ENCODE assay signal across 13 cellular contexts in the genomic region with DNA sequence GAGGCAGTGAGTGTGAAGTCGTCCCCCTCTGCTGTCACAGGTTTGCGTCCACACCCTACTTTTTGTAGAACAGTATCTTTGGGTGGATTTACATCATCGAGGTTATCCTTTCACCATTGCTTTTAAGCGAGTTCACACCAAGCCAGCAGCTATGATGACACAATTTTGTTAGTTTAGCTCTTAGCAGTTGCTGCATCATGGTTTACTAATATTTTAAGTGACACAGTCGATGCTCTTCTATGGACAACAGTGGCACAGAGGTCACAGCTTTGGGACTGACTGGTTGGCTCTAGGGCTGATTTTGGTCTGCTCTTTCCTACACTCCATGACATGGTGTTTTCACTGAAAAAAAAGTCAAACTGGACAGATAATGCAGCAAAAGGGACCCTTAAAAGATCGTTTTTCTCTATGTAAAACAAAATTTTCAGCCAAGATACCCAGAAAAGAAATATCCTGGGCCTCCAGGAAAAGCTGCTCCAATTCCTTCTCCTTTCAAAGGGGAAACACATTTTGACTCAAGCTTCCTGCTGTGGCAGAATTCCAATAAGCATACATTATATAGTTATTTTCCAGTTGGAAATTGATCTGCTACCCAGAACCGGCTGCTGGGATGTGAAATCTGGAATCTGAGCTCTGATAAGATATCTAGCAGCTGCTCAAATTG.
DNase-seq lines count a peak whose midpoint lies in the region; ATAC-seq lines count a peak whose summit lies in the region.
"Had no signal": no experiment of that assay in that cellular context is flagged by ENCODE, and none has a peak within 500 bp of the region (broad histone marks: within the 10 kb centered on the region; RNA-seq: fewer than 3 reads in every experiment).

No MANE protein-coding gene starts in this region.

- peaks cover 3% of the 10 kb centered on the region for H3K4me1 Mint-ChIP-seq in activated naive CD8-positive, alpha-beta T cell treated with anti-CD3 and anti-CD28 coated beads, Interleukin-2, amount 50 U/mL, for 24 hours
- H3K4me1 Mint-ChIP-seq: activated naive CD8-positive, alpha-beta T cell treated with anti-CD3 and anti-CD28 coated beads, Interleukin-2, amount 10 ng/mL, durations not matched to agents 7 days and 5 days had no signal

- H3K27ac ChIP-seq in right cardiac atrium (ENCODE audit: low read length) (peak overlapping the region; percentile 58), temporal lobe (ENCODE audit: low read depth, low read length) (peak overlapping the region; percentile 58), SJCRH30 (no peak overlapping the region)

- peaks cover 71% of the 10 kb centered on the region for H3K36me3 ChIP-seq in SJCRH30

- peak overlapping the region; percentile 58 for H3K27ac Mint-ChIP-seq in activated naive CD8-positive, alpha-beta T cell treated with anti-CD3 and anti-CD28 coated beads, Interleukin-2, amount 50 U/mL, for 24 hours
- H3K27ac Mint-ChIP-seq: activated naive CD8-positive, alpha-beta T cell treated with anti-CD3 and anti-CD28 coated beads, Interleukin-2, amount 10 ng/mL, durations not matched to agents 7 days and 5 days had no signal

- H3K9me3 Mint-ChIP-seq in activated naive CD8-positive, alpha-beta T cell treated with anti-CD3 and anti-CD28 coated beads, Interleukin-2, amount 50 U/mL, for 24 hours: no peaks in the 10 kb centered on the region
- H3K9me3 Mint-ChIP-seq: activated naive CD8-positive, alpha-beta T cell treated with anti-CD3 and anti-CD28 coated beads, Interleukin-2, amount 10 ng/mL, durations not matched to agents 7 days and 5 days had no signal

- H3K27me3 ChIP-seq in right cardiac atrium (ENCODE audit: control insufficient read depth, insufficient read depth) (no peaks in the 10 kb centered on the region), SJCRH30 (no peaks in the 10 kb centered on the region)
- H3K27me3 ChIP-seq: transverse colon had no signal

- no peak for ATAC-seq in activated naive CD8-positive, alpha-beta T cell treated with anti-CD3 and anti-CD28 coated beads, Interleukin-2, amount 50 U/mL, for 24 hours
- ATAC-seq in right cardiac atrium: no peak
- ATAC-seq: activated CD4-positive, alpha-beta T cell treated with anti-CD3 and anti-CD28 coated beads for 36 hours had no signal

- H3K9me3 ChIP-seq in right cardiac atrium (ENCODE audit: control insufficient read depth, low read length): no peaks in the 10 kb centered on the region
- H3K9me3 ChIP-seq in SJCRH30 (replicated peaks): no peaks in the 10 kb centered on the region
- H3K9me3 ChIP-seq: transverse colon had no signal

- peaks cover 25% of the 10 kb centered on the region for H3K36me3 Mint-ChIP-seq in activated naive CD8-positive, alpha-beta T cell treated with anti-CD3 and anti-CD28 coated beads, Interleukin-2, amount 50 U/mL, for 24 hours (ENCODE audit: low read depth)

- H3K4me3 Mint-ChIP-seq in activated naive CD8-positive, alpha-beta T cell treated with anti-CD3 and anti-CD28 coated beads, Interleukin-2, amount 50 U/mL, for 24 hours: no peak overlapping the region
- H3K4me3 Mint-ChIP-seq: activated CD4-positive, alpha-beta T cell treated with anti-CD3 and anti-CD28 coated beads for 36 hours; activated naive CD8-positive, alpha-beta T cell treated with anti-CD3 and anti-CD28 coated beads, Interleukin-2, amount 10 ng/mL, durations not matched to agents 7 days and 5 days had no signal

- peak; percentile 46 for DNase-seq in activated CD8-positive, alpha-beta memory T cell treated with anti-CD3 and anti-CD28 coated beads, Interleukin-2, amount 50 U/mL, for 48 hours
- DNase-seq in activated CD8-positive, alpha-beta memory T cell treated with anti-CD3 and anti-CD28 coated beads, Interleukin-2, amount 50 U/mL, for 4 hours: no peak
- DNase-seq in activated naive CD8-positive, alpha-beta T cell treated with anti-CD3 and anti-CD28 coated beads, Interleukin-2, amount 50 U/mL, for 24 hours: no peak
- DNase-seq in right cardiac atrium (no peak), SJCRH30 (no peak), posterior cingulate gyrus (no peak), COLO829 (ENCODE audit: low spot score) (no peak)
- DNase-seq: activated CD4-positive, alpha-beta T cell treated with anti-CD3 and anti-CD28 coated beads for 36 hours; H7; midbrain; transverse colon had no signal

- WGBS in right cardiac atrium: 77% methylated on average over 7 of the region's 7 CpGs

- H3K27me3 Mint-ChIP-seq in activated naive CD8-positive, alpha-beta T cell treated with anti-CD3 and anti-CD28 coated beads, Interleukin-2, amount 50 U/mL, for 24 hours: no peaks in the 10 kb centered on the region
- H3K27me3 Mint-ChIP-seq: activated CD4-positive, alpha-beta T cell treated with anti-CD3 and anti-CD28 coated beads for 36 hours; activated naive CD8-positive, alpha-beta T cell treated with anti-CD3 and anti-CD28 coated beads, Interleukin-2, amount 10 ng/mL, durations not matched to agents 7 days and 5 days had no signal

- H3K4me3 ChIP-seq in right cardiac atrium (ENCODE audit: low read length) (no peak overlapping the region), SJCRH30 (no peak overlapping the region)
- H3K4me3 ChIP-seq: transverse colon had no signal

- intact Hi-C loops in right cardiac atrium (cut with DNase I): no loop called here
- intact Hi-C loops in posterior cingulate gyrus (cut with DNase I): loop anchor here (10.0 kb wide), 1 partner anchor 105 kb away; no protein-coding TSS in a partner anchor

- H3K4me1 ChIP-seq in right cardiac atrium (ENCODE audit: control insufficient read depth, insufficient read depth, low read length): peaks cover 3% of the 10 kb centered on the region
- H3K4me1 ChIP-seq in SJCRH30: no peaks in the 10 kb centered on the region
